In the genomic region with DNA sequence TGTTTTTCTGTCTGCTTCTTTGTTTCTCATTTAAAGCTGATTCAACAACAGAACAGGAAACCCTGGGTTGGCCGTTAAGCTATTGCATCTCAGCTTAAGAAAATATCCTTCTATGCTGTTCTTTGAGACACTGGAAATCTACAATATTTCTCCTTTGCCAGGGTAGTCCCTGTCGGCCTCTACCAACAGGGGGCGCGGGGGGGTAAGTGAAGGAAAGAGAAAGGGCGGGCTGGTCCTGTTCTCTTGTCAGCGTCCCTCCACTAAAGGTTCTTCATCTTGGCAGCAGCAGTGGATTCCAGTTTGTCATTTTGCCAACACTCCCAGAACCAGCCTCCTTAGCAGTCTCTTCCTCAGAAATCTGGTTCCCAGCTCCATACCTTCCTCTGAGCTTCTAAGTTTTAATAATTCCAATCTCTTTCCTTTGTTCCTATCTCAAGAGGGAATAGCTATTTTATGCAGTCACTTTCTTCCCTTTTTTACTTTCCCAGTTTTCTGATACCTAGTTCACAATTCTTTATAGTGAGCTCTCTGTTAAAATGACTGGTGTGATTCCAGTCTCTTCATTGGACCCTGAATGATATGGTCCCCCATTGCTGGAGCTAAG, we compare ENCODE assay signal across 9 cellular contexts.
A peak's percentile ranks its signal among the peaks of the same experiment; 100 is the strongest.
DNase-seq lines count a peak whose midpoint lies in the region; ATAC-seq, FAIRE-seq and TF ChIP-seq lines count a peak whose summit lies in the region.
"Had no signal": no experiment of that assay in that cellular context is flagged by ENCODE, and none has a peak within 500 bp of the region (broad histone marks: within the 10 kb centered on the region; RNA-seq: fewer than 3 reads in every experiment).

No MANE protein-coding gene starts in this region.

- peak overlapping the region; percentile 3; the same call in 1 of the 2 replicates for H3K27ac Mint-ChIP-seq in HFFc6

- POLR2A ChIA-PET in SK-N-SH (lab: Yijun Ruan, JAX) = no interaction called here

- peaks cover 16% of the 10 kb centered on the region for H3F3A ChIP-seq in SK-N-SH (replicated peaks; ENCODE audit: insufficient read depth)

- TF ChIP-seq EP300 in SK-N-SH (IDR thresholded peaks at IDR 0.05; ENCODE audit: borderline replicate concordance in 1 of 2, low read depth in 1 of 2, low read length in 1 of 2) = no peak

- H3K9me3 ChIP-seq in SK-N-SH = no peaks in the 10 kb centered on the region

- H3K4me3 Mint-ChIP-seq in HFFc6 = peak overlapping the region; percentile 3; the same call in 1 of the 2 replicates

- no peak overlapping the region for H2AFZ ChIP-seq in SK-N-SH (ENCODE audit: low read depth)
- H2AFZ ChIP-seq: parathyroid adenoma had no signal

- peak; percentile 59 for TF ChIP-seq CTCF in D721Med (IDR thresholded peaks at IDR 0.05; ENCODE audit: insufficient read depth, missing control alignments)
- TF ChIP-seq CTCF in HFFc6 (IDR thresholded peaks at IDR 0.05) = peak; percentile 78
- TF ChIP-seq CTCF in SK-N-SH (IDR thresholded peaks at IDR 0.05) = peak; percentile 67

- no peaks in the 10 kb centered on the region for H3K27me3 Mint-ChIP-seq in HFFc6 (ENCODE audit: insufficient read depth)

- no peak overlapping the region; the same call in 1 of the 2 replicates for H3K9ac ChIP-seq in SK-N-SH
- H3K9ac ChIP-seq: parathyroid adenoma had no signal

- H3K36me3 ChIP-seq in SK-N-SH (replicated peaks in 1 of 2; ENCODE audit: control insufficient read depth in 1 of 2, insufficient read depth in 2 of 2, low read length in 1 of 2) = no peaks in the 10 kb centered on the region

- FAIRE-seq in D721Med (lab: Jason Lieb, UNC) = no peak

- H3K79me2 ChIP-seq in SK-N-SH (ENCODE audit: insufficient read depth) = peaks cover 18% of the 10 kb centered on the region
- H3K79me2 ChIP-seq: parathyroid adenoma had no signal

- ATAC-seq in HG02610 (IDR thresholded peaks at IDR 0.05; ENCODE audit: unreplicated experiment) (no peak), HG02588 (IDR thresholded peaks at IDR 0.05; ENCODE audit: unreplicated experiment) (no peak)

- DNase-seq in D721Med (ENCODE audit: insufficient read length, low spot score) (no peak), HFFc6 (peak; percentile 10), SK-N-SH (peak; percentile 15), brain pericyte (ENCODE audit: low read depth, low spot score) (peak; percentile 38), left kidney (ENCODE audit: low read depth, low spot score) (peak; percentile 67)
- peak; percentile 12 for DNase-seq in stimulated activated CD8-positive, alpha-beta memory T cell treated with anti-CD3 and anti-CD28 coated beads, Interleukin-15, amount 100 ng/mL, for 24 hours (ENCODE audit: low read depth)

- no peaks in the 10 kb centered on the region for H3K27me3 ChIP-seq in SK-N-SH (ENCODE audit: insufficient read depth)

- H3K4me2 ChIP-seq in SK-N-SH = no peak overlapping the region

- H3K4me3 ChIP-seq in SK-N-SH (ENCODE audit: low read depth in 2 of 2, low read length in 1 of 2) = no peak overlapping the region

- H3K9me3 Mint-ChIP-seq in HFFc6 = no peaks in the 10 kb centered on the region

- peak; percentile 46 for TF ChIP-seq RAD21 in SK-N-SH (IDR thresholded peaks at IDR 0.05; ENCODE audit: low read length)

- H3K9me2 ChIP-seq in SK-N-SH = no peaks in the 10 kb centered on the region

- H3K4me1 Mint-ChIP-seq in HFFc6 (ENCODE audit: low read depth) = peaks cover 44% of the 10 kb centered on the region

- CTCF ChIA-PET in SK-N-SH (lab: Yijun Ruan, JAX) = interaction anchor here (1.0 to 1.2 kb wide), 3 partner anchors 10 to 149 kb away, joined by 3 to 4 read pairs (median 3); no protein-coding TSS in a partner anchor

- WGBS in SK-N-SH (ENCODE audit: low lambda C conversion rate) = 81% methylated on average over 3 of the region's 6 CpGs

- H3K4me1 ChIP-seq in SK-N-SH (ENCODE audit: control insufficient read depth in 1 of 2, insufficient read depth in 2 of 2, low read depth in 1 of 2, low read length in 1 of 2) = peaks cover 0 to 15% of the 10 kb centered on the region in 2 experiments; a peak in 3 of 4 replicates
- H3K4me1 ChIP-seq: parathyroid adenoma had no signal

- H4K20me1 ChIP-seq in SK-N-SH (ENCODE audit: insufficient read depth) = no peaks in the 10 kb centered on the region

- H3K36me3 Mint-ChIP-seq in HFFc6 (ENCODE audit: low read depth) = peaks cover 14% of the 10 kb centered on the region

- H3K27ac ChIP-seq in SK-N-SH (ENCODE audit: low read depth in 2 of 2, low read length in 1 of 2) = peak overlapping the region in 1 of 2 experiments; percentile 38; a peak in 1 of 4 replicates
- H3K27ac ChIP-seq: parathyroid adenoma had no signal

TF ChIP-seq in SK-N-SH, 30 proteins besides CTCF, POLR2A, EP300 and RAD21:
- TF ChIP-seq ELF1 (IDR thresholded peaks at IDR 0.05) (no peak), JUND (IDR thresholded peaks at IDR 0.05) (no peak), NFIC (IDR thresholded peaks at IDR 0.05; ENCODE audit: borderline replicate concordance) (peak; percentile 21), YY1 (IDR thresholded peaks at IDR 0.05; ENCODE audit: low read depth) (no peak), RFX5 (IDR thresholded peaks at IDR 0.05; ENCODE audit: low read length) (no peak), SMC3 (IDR thresholded peaks at IDR 0.05; ENCODE audit: low read depth, low read length) (peak; percentile 33; the same call in 1 of the 2 replicates), FOSL2 (IDR thresholded peaks at IDR 0.05; ENCODE audit: borderline replicate concordance, low read depth) (0 out of 2 replicates have a peak, but pooled peaks have one; percentile 4)
- TF ChIP-seq, protein P1, sequence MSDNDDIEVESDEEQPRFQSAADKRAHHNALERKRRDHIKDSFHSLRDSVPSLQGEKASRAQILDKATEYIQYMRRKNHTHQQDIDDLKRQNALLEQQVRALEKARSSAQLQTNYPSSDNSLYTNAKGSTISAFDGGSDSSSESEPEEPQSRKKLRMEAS (IDR thresholded peaks at IDR 0.05; ENCODE audit: low read depth) = 0 out of 2 replicates have a peak, but pooled peaks have one; percentile 4
